Comparison of ENCODE assay signal across 1 cellular context in genomic region chr11:118961591-118961990, GRCh38.
TF ChIP-seq lines count a peak whose summit lies in the region.

No MANE protein-coding gene starts in this region.

TF ChIP-seq in WTC11, 78 proteins besides CTCF, POLR2A, EP300 and RAD21 (continued from another document):
- no peak for TF ChIP-seq USF1 (CRISPR knock-in tag; IDR thresholded peaks at IDR 0.05)
- no peak for TF ChIP-seq ELF4 (CRISPR knock-in tag; IDR thresholded peaks at IDR 0.05; ENCODE audit: low read depth)
- no peak for TF ChIP-seq ESRRA (CRISPR knock-in tag; IDR thresholded peaks at IDR 0.05; ENCODE audit: borderline replicate concordance)
- no peak for TF ChIP-seq STAT6 (CRISPR knock-in tag; conservative IDR thresholded peaks at IDR 0.05; ENCODE audit: low read depth)
- no peak for TF ChIP-seq ZBTB43 (CRISPR knock-in tag; IDR thresholded peaks at IDR 0.05)
- TF ChIP-seq ZSCAN18 (CRISPR knock-in tag; IDR thresholded peaks at IDR 0.05) = no peak
- no peak for TF ChIP-seq TEAD1 (CRISPR knock-in tag; IDR thresholded peaks at IDR 0.05)
- no peak for TF ChIP-seq JUN (CRISPR knock-in tag; IDR thresholded peaks at IDR 0.05)
- no peak for TF ChIP-seq E2F4 (CRISPR knock-in tag; IDR thresholded peaks at IDR 0.05; ENCODE audit: borderline replicate concordance, low read depth)
